In genomic region chr11:24683578-24683977, GRCh38 we compare ENCODE assay signal across 22 cellular contexts.
DNase-seq lines count a peak whose midpoint lies in the region; ATAC-seq, FAIRE-seq and TF ChIP-seq lines count a peak whose summit lies in the region.
"Had no signal": no experiment of that assay in that cellular context is flagged by ENCODE, and none has a peak within 500 bp of the region (broad histone marks: within the 10 kb centered on the region; RNA-seq: fewer than 3 reads in every experiment).

No MANE protein-coding gene starts in this region.

- POLR2A ChIA-PET in PC-3 (lab: Charles Lee; ENCODE audit: unreplicated experiment): no interaction called here

- H3K4me1 ChIP-seq in PC-3 (ENCODE audit: insufficient read depth, low read length) (no peaks in the 10 kb centered on the region), keratinocyte (ENCODE audit: control insufficient read depth, extremely low read depth, insufficient read depth, low read length) (peaks cover 4% of the 10 kb centered on the region), osteoblast (ENCODE audit: insufficient read depth, low read length) (no peaks in the 10 kb centered on the region)
- H3K4me1 ChIP-seq: Peyer's patch had no signal

- H3K4me3 ChIP-seq in PC-3 (ENCODE audit: low read length): no peak overlapping the region
- H3K4me3 ChIP-seq in keratinocyte (ENCODE audit: control insufficient read depth in 2 of 3, extremely low read depth in 1 of 3, insufficient read depth in 2 of 3, low read depth in 1 of 3, low read length in 3 of 3): no peak overlapping the region
- H3K4me3 ChIP-seq in osteoblast (ENCODE audit: insufficient read depth, low read length): no peak overlapping the region
- H3K4me3 ChIP-seq: Peyer's patch had no signal

- DNase-seq in A172 (ENCODE audit: low spot score): peak; percentile 5
- DNase-seq in HPDE6-E6E7 (ENCODE audit: extremely low spot score): peak; percentile 2
- peak; percentile 18 for DNase-seq in PC-3
- DNase-seq in keratinocyte (ENCODE audit: low read depth, low spot score): no peak
- DNase-seq in Right ventricle myocardium superior: no peak
- DNase-seq in GOT3 (lab: John Stamatoyannopoulos, UW): no peak
- no peak for DNase-seq in osteoblast (ENCODE audit: insufficient read length, low spot score, missing footprints)
- DNase-seq: 8988T, Calu3, H7, MM.1S, NCI-H1048, NCI-H1436 treated with DMSO at 0.1 percent for 48 hours, NCI-H1930, NCI-H2107, NCI-H446, NCI-H524 treated with DMSO at 0.1 percent for 48 hours, Peyer's patch, SK-N-SH, SW 1271 had no signal

- CTCF ChIA-PET in PC-3 (lab: Charles Lee): no interaction called here

- H3F3A ChIP-seq in PC-3 (ENCODE audit: low read length, unreplicated experiment): no peaks in the 10 kb centered on the region

- H3K79me2 ChIP-seq in PC-3 (ENCODE audit: low read length): no peaks in the 10 kb centered on the region
- H3K79me2 ChIP-seq in keratinocyte (ENCODE audit: control insufficient read depth, insufficient read depth, low read length): no peaks in the 10 kb centered on the region
- H3K79me2 ChIP-seq in osteoblast (ENCODE audit: insufficient read depth, low read length): no peaks in the 10 kb centered on the region

- no peaks in the 10 kb centered on the region for H3K9me2 ChIP-seq in PC-3 (replicated peaks; ENCODE audit: low read length)
- H3K9me2 ChIP-seq: SK-N-SH had no signal

- no peaks in the 10 kb centered on the region for H3K36me3 ChIP-seq in PC-3 (ENCODE audit: low read depth, low read length)
- no peaks in the 10 kb centered on the region for H3K36me3 ChIP-seq in keratinocyte (ENCODE audit: control insufficient read depth in 2 of 2, extremely low read depth in 1 of 2, insufficient read depth in 2 of 2, low read length in 2 of 2)
- no peaks in the 10 kb centered on the region for H3K36me3 ChIP-seq in osteoblast (ENCODE audit: insufficient read depth, low read length)
- H3K36me3 ChIP-seq: Peyer's patch had no signal

- no peak for TF ChIP-seq CTCF in PC-3 (conservative IDR thresholded peaks at IDR 0.05; ENCODE audit: low read depth, low read length)
- no peak for TF ChIP-seq CTCF in keratinocyte (optimal IDR thresholded peaks at IDR 0.05 in 1 of 3, IDR thresholded peaks at IDR 0.05 in 1 of 3, conservative IDR thresholded peaks at IDR 0.05 in 1 of 3; ENCODE audit: extremely low read depth in 1 of 3, insufficient read depth in 2 of 3, low read length in 3 of 3)
- no peak for TF ChIP-seq CTCF in osteoblast (IDR thresholded peaks at IDR 0.05; ENCODE audit: extremely low read depth, low read depth, low read length)

- H3K4me2 ChIP-seq in PC-3 (ENCODE audit: low read length) (no peak overlapping the region), keratinocyte (ENCODE audit: control insufficient read depth, extremely low read depth, insufficient read depth, low read depth, low read length) (no peak overlapping the region), osteoblast (ENCODE audit: insufficient read depth, low read length) (no peak overlapping the region)
- H3K4me2 ChIP-seq: KMS-11, SK-N-SH had no signal

- BruUV-seq in PC-3 (replicated peaks; lab: Mats Ljungman, UMichigan): no TSS peak

- dilution Hi-C loops in keratinocyte (cut with MboI; ENCODE audit: extremely low pct_ligation_motif_present, low sequenced_read_pairs): no loop called here

- no peaks in the 10 kb centered on the region for H3K9me3 ChIP-seq in PC-3 (ENCODE audit: low read length)
- H3K9me3 ChIP-seq in keratinocyte (ENCODE audit: control insufficient read depth, low read depth, low read length): no peaks in the 10 kb centered on the region
- no peaks in the 10 kb centered on the region for H3K9me3 ChIP-seq in osteoblast (ENCODE audit: low read depth, low read length)
- H3K9me3 ChIP-seq: Peyer's patch, SK-N-SH had no signal

- FAIRE-seq in keratinocyte (lab: Jason Lieb, UNC): peak; percentile 32
- FAIRE-seq: GM18507 had no signal

- no peaks in the 10 kb centered on the region for H3K9me1 ChIP-seq in keratinocyte (ENCODE audit: control insufficient read depth, extremely low read depth, insufficient read depth, low read length)

- peak; percentile 71 for ATAC-seq in PC-3
- no peak for ATAC-seq in Right ventricle myocardium superior (ENCODE audit: poor library complexity)

- H2AFZ ChIP-seq in PC-3 (ENCODE audit: low read length) (no peak overlapping the region), keratinocyte (ENCODE audit: control insufficient read depth, low read length) (no peak overlapping the region), osteoblast (ENCODE audit: low read length) (no peak overlapping the region)

- no peaks in the 10 kb centered on the region for H4K20me1 ChIP-seq in PC-3 (ENCODE audit: low read length)
- H4K20me1 ChIP-seq in keratinocyte (ENCODE audit: control insufficient read depth, extremely low read depth, insufficient read depth, low read length): no peaks in the 10 kb centered on the region
- no peaks in the 10 kb centered on the region for H4K20me1 ChIP-seq in osteoblast (ENCODE audit: insufficient read depth, low read length)

- no peak overlapping the region for H3K27ac ChIP-seq in PC-3 (ENCODE audit: low read length)
- H3K27ac ChIP-seq in keratinocyte (ENCODE audit: control insufficient read depth, insufficient read depth, low read length): no peak overlapping the region
- no peak overlapping the region for H3K27ac ChIP-seq in osteoblast (ENCODE audit: low read depth, low read length)
- H3K27ac ChIP-seq: KMS-11, Peyer's patch had no signal

- H3K27me3 ChIP-seq in PC-3 (ENCODE audit: low read length): no peaks in the 10 kb centered on the region
- H3K27me3 ChIP-seq in keratinocyte (ENCODE audit: control insufficient read depth, extremely low read depth, insufficient read depth, low read length): no peaks in the 10 kb centered on the region
- H3K27me3 ChIP-seq in osteoblast (ENCODE audit: insufficient read depth, low read length): no peaks in the 10 kb centered on the region
- H3K27me3 ChIP-seq: Peyer's patch had no signal

- H3K9ac ChIP-seq in PC-3 (ENCODE audit: low read length) (no peak overlapping the region), keratinocyte (ENCODE audit: control insufficient read depth, extremely low read depth, insufficient read depth, low read length) (no peak overlapping the region)
- H3K9ac ChIP-seq: KMS-11, SK-N-SH had no signal

- intact Hi-C loops in PC-3 (cut with micrococcal nuclease): no loop called here
- intact Hi-C loops in Right ventricle myocardium superior (cut with DNase I): no loop called here

Comparison
In these comparisons a context has a peak if more than half of its experiments do, and no peak if none do; other contexts are left out.
1. DNase-seq: peak in A172 (single experiment), HPDE6-E6E7 (single experiment) and PC-3 (single experiment); none in keratinocyte (single experiment), Right ventricle myocardium superior (single experiment), GOT3 (single experiment) and osteoblast (single experiment).